28 cellular contexts compared by ENCODE assay signal in genomic region chr4:72797486-72797885, GRCh38.
A peak's percentile ranks its signal among the peaks of the same experiment; 100 is the strongest.
DNase-seq lines count a peak whose midpoint lies in the region; ATAC-seq and TF ChIP-seq lines count a peak whose summit lies in the region.
"Had no signal": no experiment of that assay in that cellular context is flagged by ENCODE, and none has a peak within 500 bp of the region (broad histone marks: within the 10 kb centered on the region; RNA-seq: fewer than 3 reads in every experiment).

No MANE protein-coding gene starts in this region.

- no peak for TF ChIP-seq CTCF in DND-41 (IDR thresholded peaks at IDR 0.05; ENCODE audit: borderline replicate concordance, extremely low read depth, low read length, poor library complexity, severe bottlenecking)

- H4K20me1 ChIP-seq in DND-41 (ENCODE audit: insufficient read depth, low read length), result no peaks in the 10 kb centered on the region
- H4K20me1 ChIP-seq: BLaER1; BLaER1 treated with 17β-estradiol and CSF1 and Interleukin-3, amounts not matched to agents 10 nM and 100 nM had no signal

- DNase-seq in DND-41 (peak; percentile 14), posterior cingulate gyrus (no peak), epidermal melanocyte (ENCODE audit: insufficient read length, low spot score) (no peak)
- peak; percentile 62 for DNase-seq in Jurkat, Clone E6-1 (ENCODE audit: low read depth, low spot score)
- DNase-seq: 8988T; ACHN; AML-193; BE2C; C1 segment of cervical spinal cord; Caco-2; Calu3; CD4-positive, alpha-beta memory T cell; CD4-positive, alpha-beta T cell; CD4-positive, CD25-positive, alpha-beta regulatory T cell; CD8-positive, alpha-beta memory T cell; CD8-positive, alpha-beta T cell; COR-L47; DMS 273 treated with DMSO at 0.1 percent for 48 hours; DMS153; DMS53; DMS79; DMS79 treated with DMSO at 0.1 percent for 48 hours; EL had no signal

- H3K4me2 ChIP-seq in DND-41 (ENCODE audit: insufficient read depth, low read length), result no peak overlapping the region
- H3K4me2 ChIP-seq: A549; BLaER1; BLaER1 treated with 17β-estradiol and CSF1 and Interleukin-3, amounts not matched to agents 10 nM and 100 nM had no signal

- no peaks in the 10 kb centered on the region for H3K79me2 ChIP-seq in DND-41 (ENCODE audit: insufficient read depth, low read length)

- no peaks in the 10 kb centered on the region for H3K36me3 ChIP-seq in DND-41 (ENCODE audit: insufficient read depth, low read length)
- H3K36me3 ChIP-seq: BE2C; BLaER1; BLaER1 treated with 17β-estradiol and CSF1 and Interleukin-3, amounts not matched to agents 10 nM and 100 nM had no signal

- intact Hi-C loops in posterior cingulate gyrus (cut with DNase I), result no loop called here

- no peak overlapping the region for H2AFZ ChIP-seq in DND-41 (ENCODE audit: low read depth, low read length)

- no peaks in the 10 kb centered on the region for H3K27me3 ChIP-seq in DND-41 (ENCODE audit: insufficient read depth, low read length, poor library complexity)
- H3K27me3 ChIP-seq: BE2C; BLaER1; BLaER1 treated with 17β-estradiol and CSF1 and Interleukin-3, amounts not matched to agents 10 nM and 100 nM had no signal

- no peak overlapping the region for H3K27ac ChIP-seq in DND-41 (ENCODE audit: low read length)
- H3K27ac ChIP-seq: 22Rv1; A549; BLaER1; BLaER1 treated with 17β-estradiol and CSF1 and Interleukin-3, amounts not matched to agents 10 nM and 100 nM; C4-2B had no signal

- no peaks in the 10 kb centered on the region for H3K4me1 ChIP-seq in DND-41 (ENCODE audit: insufficient read depth, low read length)
- H3K4me1 ChIP-seq: A549; BE2C; BLaER1; BLaER1 treated with 17β-estradiol and CSF1 and Interleukin-3, amounts not matched to agents 10 nM and 100 nM; Caco-2 had no signal

- no peak overlapping the region for H3K4me3 ChIP-seq in DND-41 (ENCODE audit: low read depth in 1 of 2, low read length in 2 of 2)
- no peak overlapping the region for H3K4me3 ChIP-seq in Jurkat, Clone E6-1 (ENCODE audit: low read length)
- H3K4me3 ChIP-seq: A549; BLaER1; BLaER1 treated with 17β-estradiol and CSF1 and Interleukin-3, amounts not matched to agents 10 nM and 100 nM had no signal

- H3K9ac ChIP-seq in DND-41 (ENCODE audit: low read depth, low read length), result no peak overlapping the region
- H3K9ac ChIP-seq: BLaER1; BLaER1 treated with 17β-estradiol and CSF1 and Interleukin-3, amounts not matched to agents 10 nM and 100 nM had no signal

- peak; percentile 53; the same call in 1 of the 3 replicates for ATAC-seq in DND-41 (ENCODE audit: insufficient read depth, low read depth)
- ATAC-seq: A549; CD8-positive, alpha-beta T cell had no signal

- no peaks in the 10 kb centered on the region for H3K9me3 ChIP-seq in DND-41 (ENCODE audit: insufficient read depth, low read length, severe bottlenecking)
- H3K9me3 ChIP-seq: A549, BE2C, Caco-2 had no signal

Comparison
In these comparisons a context has a peak if more than half of its experiments do, and no peak if none do; other contexts are left out.
1. DNase-seq: peak in DND-41 (single experiment) and Jurkat, Clone E6-1 (single experiment); none in posterior cingulate gyrus (0 of 10) and epidermal melanocyte (single experiment).